ENCODE assay signal across 14 cellular contexts in the genomic region with DNA sequence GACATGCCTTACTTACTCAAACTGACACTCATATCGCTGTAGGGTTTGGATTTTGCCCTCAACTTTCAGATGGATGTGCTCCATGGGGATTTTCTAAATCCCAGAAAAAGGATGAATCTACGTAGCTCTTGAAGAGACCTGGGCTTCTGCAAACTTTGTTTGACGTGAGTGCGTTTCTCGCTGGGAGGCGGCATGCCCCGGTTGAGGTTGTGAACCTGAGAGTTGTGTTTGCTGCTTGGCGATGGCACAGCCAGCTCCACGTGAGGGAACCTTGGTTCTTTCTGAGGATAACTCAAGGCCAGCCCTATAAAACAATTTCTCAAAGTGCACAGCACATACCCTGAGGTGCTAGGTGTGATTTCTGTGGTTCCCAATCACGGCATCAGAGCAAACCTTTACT.
A peak's percentile ranks its signal among the peaks of the same experiment; 100 is the strongest.
DNase-seq lines count a peak whose midpoint lies in the region; ATAC-seq and TF ChIP-seq lines count a peak whose summit lies in the region.
"Had no signal": no experiment of that assay in that cellular context is flagged by ENCODE, and none has a peak within 500 bp of the region (broad histone marks: within the 10 kb centered on the region; RNA-seq: fewer than 3 reads in every experiment).

No MANE protein-coding gene starts in this region.

- no peaks in the 10 kb centered on the region for H4K20me1 ChIP-seq in BLaER1

- TF ChIP-seq RAD21 in liver (IDR thresholded peaks at IDR 0.05) = no peak

- in situ Hi-C loops in Panc1 (cut with HindIII; ENCODE audit: low pct_unique_long_range_greater_than_20kb, low sequenced_read_pairs) = no loop called here

- H3K4me1 ChIP-seq in BLaER1 = peaks cover 42% of the 10 kb centered on the region
- no peaks in the 10 kb centered on the region for H3K4me1 ChIP-seq in Panc1 (ENCODE audit: control insufficient read depth, insufficient read depth, low read length)
- peaks cover 1 to 13% (median 13%) of the 10 kb centered on the region in 4 donors for H3K4me1 ChIP-seq in liver (ENCODE audit: control insufficient read depth in 4 of 4, insufficient read depth in 4 of 4, low read length in 3 of 4)
- H3K4me1 ChIP-seq in ovary (ENCODE audit: insufficient read depth) = no peaks in the 10 kb centered on the region

- TF ChIP-seq POLR2A in ovary (IDR thresholded peaks at IDR 0.05) = no peak

- POLR2A ChIA-PET in Panc1 (lab: Charles Lee) = no interaction called here

- no peak for DNase-seq in Panc1 (ENCODE audit: low read depth, low spot score)
- peak; percentile 53 for DNase-seq in coronary artery (ENCODE audit: low spot score)
- DNase-seq in NCI-H748 (lab: John Stamatoyannopoulos, UW; ENCODE audit: unreplicated experiment) = no peak
- DNase-seq in ovary = no peak
- DNase-seq in stimulated activated CD4-positive, alpha-beta T cell treated with anti-CD3 and anti-CD28 coated beads, Interleukin-12 subunit alpha, Interleukin-12 subunit beta, amount 100 ng/mL, for 4 hours = no peak
- DNase-seq: ACHN, COR-L47, DMS153, DND-41, GM23248 had no signal

- H3K9me3 ChIP-seq in BLaER1 (peaks cover 6% of the 10 kb centered on the region; the same call in 1 of the 2 replicates), Panc1 (ENCODE audit: control insufficient read depth, insufficient read depth, low read depth, low read length) (no peaks in the 10 kb centered on the region), liver (ENCODE audit: control insufficient read depth in 4 of 4, low read length in 3 of 4) (no peaks in the 10 kb centered on the region), ovary (no peaks in the 10 kb centered on the region)

- H3K27me3 ChIP-seq in BLaER1 (no peaks in the 10 kb centered on the region), Panc1 (ENCODE audit: control insufficient read depth, insufficient read depth, low read length) (peaks cover 3% of the 10 kb centered on the region), liver (ENCODE audit: control insufficient read depth in 4 of 4, insufficient read depth in 4 of 4, low read length in 3 of 4) (no peaks in the 10 kb centered on the region), ovary (no peaks in the 10 kb centered on the region)

- H3K9ac ChIP-seq in BLaER1 (no peak overlapping the region), liver (ENCODE audit: low read depth in 1 of 2, low read length in 2 of 2) (no peak overlapping the region)
- H3K9ac ChIP-seq: GM23248 had no signal

- BruUV-seq in Panc1 (replicated peaks; lab: Mats Ljungman, UMichigan) = no TSS peak

- H3K36me3 ChIP-seq in BLaER1 = no peaks in the 10 kb centered on the region
- H3K36me3 ChIP-seq in Panc1 (ENCODE audit: control insufficient read depth, insufficient read depth, low read length) = no peaks in the 10 kb centered on the region
- peaks cover 0 to 2% (median 0%) of the 10 kb centered on the region in 4 donors for H3K36me3 ChIP-seq in liver (ENCODE audit: control insufficient read depth in 4 of 4, insufficient read depth in 3 of 4, low read depth in 1 of 4, low read length in 3 of 4)
- H3K36me3 ChIP-seq in ovary = no peaks in the 10 kb centered on the region

- peak overlapping the region; percentile 79 for H3K4me2 ChIP-seq in BLaER1

- no peak for TF ChIP-seq EP300 in ovary (IDR thresholded peaks at IDR 0.05)

- 50% methylated on average over 10 of the region's 10 CpGs for WGBS in liver
- WGBS in ovary, 3 donors = 93 to 98% (median 93%) methylated on average over 10 of the region's 10 CpGs

- CTCF ChIA-PET in Panc1 (lab: Charles Lee) = no interaction called here

- H3K27ac ChIP-seq in BLaER1 = no peak overlapping the region
- no peak overlapping the region for H3K27ac ChIP-seq in Panc1 (ENCODE audit: low read length)
- no peak overlapping the region for H3K27ac ChIP-seq in coronary artery
- H3K27ac ChIP-seq in liver (ENCODE audit: low read depth in 1 of 2, low read length in 2 of 2) = peak overlapping the region; percentile 22 to 62
- no peak overlapping the region for H3K27ac ChIP-seq in ovary
- H3K27ac ChIP-seq: GM23248 had no signal

- H3K4me3 ChIP-seq in BLaER1 (no peak overlapping the region), Panc1 (ENCODE audit: low read depth in 2 of 2, low read length in 2 of 2) (no peak overlapping the region), coronary artery (no peak overlapping the region), liver (ENCODE audit: low read depth in 1 of 3, low read length in 3 of 3) (no peak overlapping the region), ovary (no peak overlapping the region)
- H3K4me3 ChIP-seq: GM23248 had no signal

- TF ChIP-seq CTCF in Panc1 (IDR thresholded peaks at IDR 0.05) (peak; percentile 33), coronary artery (IDR thresholded peaks at IDR 0.05) (no peak), liver (IDR thresholded peaks at IDR 0.05; ENCODE audit: low read depth, low read length, missing input control) (no peak), ovary (IDR thresholded peaks at IDR 0.05) (no peak)

- ATAC-seq in Panc1 (no peak), GM21381 (IDR thresholded peaks at IDR 0.05; ENCODE audit: unreplicated experiment) (no peak)
- ATAC-seq: HCT116 had no signal

- intact Hi-C loops in Panc1 (cut with micrococcal nuclease; ENCODE audit: unreplicated experiment) = loop anchor here (2.0 kb wide), 1 partner anchor 202 kb away; no protein-coding TSS in a partner anchor
- intact Hi-C loops in ovary (cut with DNase I) = loop anchor here in 1 of 4 donors (5.0 kb wide), 1 partner anchor 200 kb away; no protein-coding TSS in a partner anchor

TF ChIP-seq in liver, 16 proteins besides CTCF, POLR2A, EP300 and RAD21:
- TF ChIP-seq, protein P1, sequence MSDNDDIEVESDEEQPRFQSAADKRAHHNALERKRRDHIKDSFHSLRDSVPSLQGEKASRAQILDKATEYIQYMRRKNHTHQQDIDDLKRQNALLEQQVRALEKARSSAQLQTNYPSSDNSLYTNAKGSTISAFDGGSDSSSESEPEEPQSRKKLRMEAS (IDR thresholded peaks at IDR 0.05) = no peak
- no peak for TF ChIP-seq HNF4G (IDR thresholded peaks at IDR 0.05)
- TF ChIP-seq YY1 (IDR thresholded peaks at IDR 0.05) = no peak
- TF ChIP-seq REST (IDR thresholded peaks at IDR 0.05) = no peak
- TF ChIP-seq JUND (IDR thresholded peaks at IDR 0.05) = no peak
- TF ChIP-seq EGR1 (IDR thresholded peaks at IDR 0.05; ENCODE audit: low read depth in 2 of 2) = no peak
- no peak for TF ChIP-seq TAF1 (conservative IDR thresholded peaks at IDR 0.05)
- no peak for TF ChIP-seq FOXA2 (IDR thresholded peaks at IDR 0.05)
- no peak for TF ChIP-seq SP1 (IDR thresholded peaks at IDR 0.05)
- TF ChIP-seq GABPA (IDR thresholded peaks at IDR 0.05 in 1 of 2, conservative IDR thresholded peaks at IDR 0.05 in 1 of 2) = no peak
- no peak for TF ChIP-seq ZBTB33 (IDR thresholded peaks at IDR 0.05)
- TF ChIP-seq FOXA1 (IDR thresholded peaks at IDR 0.05) = no peak
- TF ChIP-seq HNF4A (conservative IDR thresholded peaks at IDR 0.05) = no peak
- no peak for TF ChIP-seq ATF3 (IDR thresholded peaks at IDR 0.05)
- TF ChIP-seq NR2F2 (IDR thresholded peaks at IDR 0.05) = no peak
- TF ChIP-seq RXRA (IDR thresholded peaks at IDR 0.05) = no peak

Comparison
In these comparisons a context has a peak if more than half of its experiments do, and no peak if none do; other contexts are left out.
1. H3K27ac ChIP-seq: peak in liver (2 of 2); none in BLaER1 (single experiment), Panc1 (single experiment), coronary artery (0 of 2) and ovary (0 of 2).